ENCODE assay signal across 8 cellular contexts in genomic region chr12:121805171-121805687, GRCh38. TPM values are rescaled to one million over a fixed set of nuclear protein-coding genes. Genes with fewer than 3 reads are reported as not detected.
DNase-seq lines count a peak whose midpoint lies in the region; ATAC-seq and TF ChIP-seq lines count a peak whose summit lies in the region.

No MANE protein-coding gene starts in this region.

- peaks cover 61% of the 10 kb centered on the region for H3K79me2 ChIP-seq in GM23338 (replicated peaks; ENCODE audit: insufficient read depth)

- H3K36me3 ChIP-seq in GM23338 (ENCODE audit: insufficient read depth): no peaks in the 10 kb centered on the region

- H3K4me2 ChIP-seq in GM23338: peak overlapping the region; percentile 98

- H3K9me2 ChIP-seq in GM23338 (ENCODE audit: insufficient read depth): no peaks in the 10 kb centered on the region

- peak overlapping the region; percentile 86 for H3K4me3 ChIP-seq in GM23338

- H3K36me3 Mint-ChIP-seq in GM23338 (ENCODE audit: low read depth): peaks cover 53% of the 10 kb centered on the region

- DNase-seq in GM23338 (ENCODE audit: low spot score) (no peak), OCI-M1 (lab: John Stamatoyannopoulos, UW) (peak; percentile 58), ecto neural progenitor cell (ENCODE audit: low spot score) (peak; percentile 69), myocyte (ENCODE audit: low read depth) (peak; percentile 33), HK-2 (ENCODE audit: unreplicated experiment) (no peak)
- DNase-seq in activated CD4-positive, CD25-positive, alpha-beta regulatory T cell treated with anti-CD3 and anti-CD28 coated beads, Interleukin-2, amount 50 U/mL, for 72 hours: no peak

- no peak overlapping the region for H3K27ac ChIP-seq in GM23338 (ENCODE audit: low read depth)

- ATAC-seq in GM23338: no peak
- ATAC-seq in HG03175 (IDR thresholded peaks at IDR 0.05; ENCODE audit: unreplicated experiment): no peak
- no peak for ATAC-seq in HG02678 (IDR thresholded peaks at IDR 0.05; ENCODE audit: unreplicated experiment)

- H3K4me3 Mint-ChIP-seq in GM23338: peak overlapping the region; percentile 89

- no peaks in the 10 kb centered on the region for H3K27me3 ChIP-seq in GM23338 (ENCODE audit: insufficient read depth)

- no peak for TF ChIP-seq CTCF in GM23338 (conservative IDR thresholded peaks at IDR 0.05; ENCODE audit: low read depth in 2 of 2)

- peaks cover 32% of the 10 kb centered on the region for H3K4me1 Mint-ChIP-seq in GM23338

- H3F3A ChIP-seq in GM23338 (replicated peaks; ENCODE audit: low read depth): no peaks in the 10 kb centered on the region

- H3K27ac Mint-ChIP-seq in GM23338: no peak overlapping the region; the same call in 1 of the 2 replicates

- no peak overlapping the region for H2AFZ ChIP-seq in GM23338

- H4K20me1 ChIP-seq in GM23338 (replicated peaks; ENCODE audit: insufficient read depth): no peaks in the 10 kb centered on the region; the same call in 1 of the 2 replicates

- peaks cover 18% of the 10 kb centered on the region for H3K4me1 ChIP-seq in GM23338 (ENCODE audit: insufficient read depth)

- H3K9me3 Mint-ChIP-seq in GM23338: peaks cover 5% of the 10 kb centered on the region; the same call in 1 of the 3 replicates

- peaks cover 27% of the 10 kb centered on the region for H3K27me3 Mint-ChIP-seq in GM23338 (ENCODE audit: insufficient read depth, low read depth, poor library complexity)

TF ChIP-seq in GM23338, 12 proteins besides CTCF, POLR2A, EP300 and RAD21 (continues in another document):
- no peak for TF ChIP-seq JUNB (IDR thresholded peaks at IDR 0.05; ENCODE audit: unreplicated experiment)
- no peak for TF ChIP-seq REST (IDR thresholded peaks at IDR 0.05; ENCODE audit: unreplicated experiment)
- no peak for TF ChIP-seq NANOG (IDR thresholded peaks at IDR 0.05; ENCODE audit: borderline replicate concordance)
- no peak for TF ChIP-seq CREB1 (CRISPR knock-in tag; IDR thresholded peaks at IDR 0.05; ENCODE audit: low read depth)
- TF ChIP-seq ETS1 (IDR thresholded peaks at IDR 0.05): no peak
- TF ChIP-seq EZH2phosphoT487 (IDR thresholded peaks at IDR 0.05; ENCODE audit: unreplicated experiment): no peak
- TF ChIP-seq ZNF462 (CRISPR knock-in tag; IDR thresholded peaks at IDR 0.05): no peak
- TF ChIP-seq ZNF331 (CRISPR knock-in tag; IDR thresholded peaks at IDR 0.05; ENCODE audit: low read depth): no peak
- no peak for TF ChIP-seq ZNF114 (CRISPR knock-in tag; IDR thresholded peaks at IDR 0.05)
- no peak for TF ChIP-seq EZH2 (IDR thresholded peaks at IDR 0.05; ENCODE audit: low read depth, unreplicated experiment)
- TF ChIP-seq POLR2AphosphoS5 (IDR thresholded peaks at IDR 0.05; ENCODE audit: low read depth): no peak

RNA-seq across cellular contexts. Expression of gene SETD1B, which starts 1.4 kb away (rescaled TPM):
- 8.7 and 8.9 TPM in 2 replicates for total RNA-seq in GM23338 (2014; rRNA removed; shearing (Covaris generic))
- 3.1 and 3.4 TPM in 2 replicates for polyA plus RNA-seq in GM23338 (2016; fragmentation: Nextera tagmentation; extraction: Ambion mirVana)
- total RNA-seq in myocyte: 3.9 and 4.0 TPM in 2 replicates
- 7.4 TPM for polyA plus RNA-seq in myocyte (2012)

RNA-seq across cellular contexts. Expression of gene RHOF, which starts 11.7 kb away (rescaled TPM):
- total RNA-seq in GM23338 (2014; rRNA removed; shearing (Covaris generic)): 31.9 and 53.4 TPM in 2 replicates
- polyA plus RNA-seq in GM23338 (2016; fragmentation: Nextera tagmentation; extraction: Ambion mirVana): 8.7 and 10.5 TPM in 2 replicates
- total RNA-seq in myocyte: 2.3 and 2.4 TPM in 2 replicates
- polyA plus RNA-seq in myocyte (2012): 2.7 TPM

RNA-seq across cellular contexts. Expression of gene HPD, which starts 53.4 kb away (rescaled TPM):
- total RNA-seq in GM23338 (2014; rRNA removed; shearing (Covaris generic)): not detected in 2 replicates
- polyA plus RNA-seq in GM23338 (2016; fragmentation: Nextera tagmentation; extraction: Ambion mirVana): 0.21 TPM in 1 of 2 replicates, not detected in the other
- 0.13 TPM in 1 of 2 replicates, not detected in the other for total RNA-seq in myocyte
- 0.20 TPM for polyA plus RNA-seq in myocyte (2012)

Comparison
In these comparisons a context has a peak if more than half of its experiments do, and no peak if none do; other contexts are left out.
1. DNase-seq: peak in OCI-M1 (single experiment), ecto neural progenitor cell (single experiment) and myocyte (single experiment); none in GM23338 (single experiment), activated CD4-positive, CD25-positive, alpha-beta regulatory T cell treated with anti-CD3 and anti-CD28 coated beads, Interleukin-2, amount 50 U/mL, for 72 hours (single experiment) and HK-2 (single experiment).